In genomic region chr1:199687321-199687720, GRCh38 we compare ENCODE assay signal across 15 cellular contexts.
DNase-seq lines count a peak whose midpoint lies in the region; FAIRE-seq and TF ChIP-seq lines count a peak whose summit lies in the region.
"Had no signal": no experiment of that assay in that cellular context is flagged by ENCODE, and none has a peak within 500 bp of the region (broad histone marks: within the 10 kb centered on the region; RNA-seq: fewer than 3 reads in every experiment).

No MANE protein-coding gene starts in this region.

- no peak for TF ChIP-seq CTCF in astrocyte (IDR thresholded peaks at IDR 0.05; ENCODE audit: insufficient read depth, low read depth, low read length)

- H3K36me3 ChIP-seq in astrocyte (ENCODE audit: insufficient read depth, low read length): no peaks in the 10 kb centered on the region
- H3K36me3 ChIP-seq: esophagus squamous epithelium, tibial nerve had no signal

- no peak overlapping the region for H3K4me3 ChIP-seq in astrocyte (ENCODE audit: insufficient read depth, low read depth, low read length)
- H3K4me3 ChIP-seq: esophagus squamous epithelium, tibial nerve had no signal

- H3K4me1 Mint-ChIP-seq in astrocyte (ENCODE audit: low read depth, unreplicated experiment): peaks cover 33% of the 10 kb centered on the region
- H3K4me1 Mint-ChIP-seq: stimulated activated memory B cell treated with anti-CD40 and anti-IgM and Interleukin-4, amounts not matched to agents 10 μg/mL and 1 μg/mL and 100 μg/mL, for 72 hours had no signal

- no peak overlapping the region for H3K27ac ChIP-seq in astrocyte (ENCODE audit: low read depth, low read length)
- H3K27ac ChIP-seq: esophagus squamous epithelium, tibial nerve had no signal

- H3K4me2 ChIP-seq in astrocyte (ENCODE audit: low read length): peak overlapping the region; percentile 4

- no peaks in the 10 kb centered on the region for H3K9me3 ChIP-seq in astrocyte (ENCODE audit: insufficient read depth, low read depth, low read length)
- H3K9me3 ChIP-seq: esophagus squamous epithelium, tibial nerve had no signal

- H3K79me2 ChIP-seq in astrocyte (ENCODE audit: insufficient read depth, low read length): no peaks in the 10 kb centered on the region

- H3K9ac ChIP-seq in astrocyte (ENCODE audit: low read length): no peak overlapping the region

- H3K27me3 Mint-ChIP-seq in astrocyte (ENCODE audit: low read depth, unreplicated experiment): no peaks in the 10 kb centered on the region

- intact Hi-C loops in posterior vena cava (cut with DNase I): no loop called here

- FAIRE-seq in astrocyte (lab: Jason Lieb, UNC): peak; percentile 34
- FAIRE-seq: GM19239 had no signal

- no peaks in the 10 kb centered on the region for H4K20me1 ChIP-seq in astrocyte (ENCODE audit: insufficient read depth, low read length)

- no peak overlapping the region for H2AFZ ChIP-seq in astrocyte (ENCODE audit: low read depth, low read length)

- no peak overlapping the region for H3K4me3 Mint-ChIP-seq in astrocyte (ENCODE audit: unreplicated experiment)
- H3K4me3 Mint-ChIP-seq: stimulated activated memory B cell treated with anti-CD40 and anti-IgM and Interleukin-4, amounts not matched to agents 10 μg/mL and 1 μg/mL and 100 μg/mL, for 72 hours had no signal

- no peak overlapping the region for H3K27ac Mint-ChIP-seq in astrocyte (ENCODE audit: unreplicated experiment)
- H3K27ac Mint-ChIP-seq: stimulated activated memory B cell treated with anti-CD40 and anti-IgM and Interleukin-4, amounts not matched to agents 10 μg/mL and 1 μg/mL and 100 μg/mL, for 72 hours had no signal

- no peaks in the 10 kb centered on the region for H3K9me3 Mint-ChIP-seq in astrocyte (ENCODE audit: unreplicated experiment)
- H3K9me3 Mint-ChIP-seq: stimulated activated memory B cell treated with anti-CD40 and anti-IgM and Interleukin-4, amounts not matched to agents 10 μg/mL and 1 μg/mL and 100 μg/mL, for 72 hours had no signal

- no peaks in the 10 kb centered on the region for H3K36me3 Mint-ChIP-seq in astrocyte (ENCODE audit: low read depth, unreplicated experiment)
- H3K36me3 Mint-ChIP-seq: stimulated activated memory B cell treated with anti-CD40 and anti-IgM and Interleukin-4, amounts not matched to agents 10 μg/mL and 1 μg/mL and 100 μg/mL, for 72 hours had no signal

- peak; percentile 44 for DNase-seq in Daoy (ENCODE audit: low read depth)
- peak; percentile 75 for DNase-seq in M059J (ENCODE audit: low read depth)
- peak; percentile 75 for DNase-seq in astrocyte (ENCODE audit: low read depth)
- DNase-seq in islet precursor cell: peak; percentile 84
- DNase-seq in stimulated activated CD4-positive, alpha-beta T cell treated with anti-CD3 and anti-CD28 coated beads, Interleukin-1b, Interleukin-23, amount 100 ng/mL, for 48 hours: no peak
- DNase-seq in posterior vena cava (ENCODE audit: low spot score): no peak
- no peak for DNase-seq in T1000 (lab: John Stamatoyannopoulos, UW)
- no peak for DNase-seq in SHP77 treated with DMSO at 0.1 percent for 48 hours (lab: John Stamatoyannopoulos, UW)
- DNase-seq: activated effector memory CD4-positive, alpha-beta T cell treated with anti-CD3 and anti-CD28 coated beads, Interleukin-2, amount 50 U/mL, for 16 hours; esophagus squamous epithelium; NCI-H1694 treated with DMSO at 0.1 percent for 48 hours; NCI-H446 had no signal

- H3K27me3 ChIP-seq in astrocyte (ENCODE audit: insufficient read depth, low read length): no peaks in the 10 kb centered on the region
- H3K27me3 ChIP-seq: esophagus squamous epithelium, tibial nerve had no signal

- H3K4me1 ChIP-seq in astrocyte (ENCODE audit: insufficient read depth, low read length): peaks cover 31% of the 10 kb centered on the region
- H3K4me1 ChIP-seq: tibial nerve had no signal

Comparison
In these comparisons a context has a peak if more than half of its experiments do, and no peak if none do; other contexts are left out.
1. DNase-seq: peak in Daoy (single experiment), M059J (single experiment), astrocyte (single experiment) and islet precursor cell (single experiment); none in stimulated activated CD4-positive, alpha-beta T cell treated with anti-CD3 and anti-CD28 coated beads, Interleukin-1b, Interleukin-23, amount 100 ng/mL, for 48 hours (single experiment), posterior vena cava (single experiment), T1000 (single experiment) and SHP77 treated with DMSO at 0.1 percent for 48 hours (single experiment).